In genomic region chr3:53028641-53029040, GRCh38 we compare ENCODE assay signal across 25 cellular contexts. TPM values are rescaled to one million over a fixed set of nuclear protein-coding genes. Genes with fewer than 3 reads are reported as not detected.
A peak's percentile ranks its signal among the peaks of the same experiment; 100 is the strongest.
DNase-seq lines count a peak whose midpoint lies in the region; ATAC-seq and TF ChIP-seq lines count a peak whose summit lies in the region.
"Had no signal": no experiment of that assay in that cellular context is flagged by ENCODE, and none has a peak within 500 bp of the region (broad histone marks: within the 10 kb centered on the region; RNA-seq: fewer than 3 reads in every experiment).

No MANE protein-coding gene starts in this region.

- peaks cover 30% of the 10 kb centered on the region for H3K4me1 Mint-ChIP-seq in T-helper 17 cell

- TF ChIP-seq CTCF in left lung (IDR thresholded peaks at IDR 0.05) (no peak), vagina (IDR thresholded peaks at IDR 0.05) (no peak)

- H3K27ac ChIP-seq in left lung: no peak overlapping the region
- no peak overlapping the region for H3K27ac ChIP-seq in vagina
- H3K27ac ChIP-seq: BLaER1 had no signal

- H3K4me1 ChIP-seq in left lung: no peaks in the 10 kb centered on the region
- no peaks in the 10 kb centered on the region for H3K4me1 ChIP-seq in vagina
- H3K4me1 ChIP-seq: BE2C had no signal

- H3K9me3 ChIP-seq in T-helper 17 cell (ENCODE audit: control insufficient read depth, low read length, poor library complexity, severe bottlenecking) (no peaks in the 10 kb centered on the region), left lung (no peaks in the 10 kb centered on the region), vagina (no peaks in the 10 kb centered on the region)
- H3K9me3 ChIP-seq: BE2C had no signal

- H3K36me3 Mint-ChIP-seq in T-helper 17 cell (ENCODE audit: low read depth): peaks cover 4% of the 10 kb centered on the region
- H3K36me3 Mint-ChIP-seq: CD4-positive, CD25-positive, alpha-beta regulatory T cell had no signal

- intact Hi-C loops in left lung (cut with DNase I) (no loop called here), vagina (cut with DNase I) (no loop called here)

- ATAC-seq in T-helper 17 cell (no peak), left lung (peak; percentile 89), GM18867 (IDR thresholded peaks at IDR 0.05; ENCODE audit: unreplicated experiment) (no peak)
- ATAC-seq: GM12878 had no signal

- H3K4me3 ChIP-seq in left lung (no peak overlapping the region), vagina (no peak overlapping the region)
- H3K4me3 ChIP-seq: BLaER1, GM12878 had no signal

- no peak for DNase-seq in T-helper 17 cell
- DNase-seq in kidney tubule cell (ENCODE audit: low spot score): peak; percentile 19
- no peak for DNase-seq in left lung
- DNase-seq in activated naive CD4-positive, alpha-beta T cell treated with anti-CD3 and anti-CD28 coated beads, Interleukin-2, amount 50 U/mL, for 16 hours: no peak
- DNase-seq in vagina (ENCODE audit: extremely low spot score in 2 of 2): no peak
- no peak for DNase-seq in NK-92 treated with Interleukin-12 subunit alpha and Interleukin-12 subunit beta, amount 100 ng/mL, for 24 hours (lab: John Stamatoyannopoulos, UW)
- DNase-seq: 8988T; ACHN; BE2C; C1 segment of cervical spinal cord; CD4-positive, alpha-beta memory T cell; CD4-positive, CD25-positive, alpha-beta regulatory T cell; CD8-positive, alpha-beta memory T cell; COR-L47; DMS 273 treated with DMSO at 0.1 percent for 48 hours; DMS153; DMS53; DMS79; DND-41; EL; GDM1 had no signal

- H3K27me3 ChIP-seq in left lung (no peaks in the 10 kb centered on the region), vagina (no peaks in the 10 kb centered on the region)
- H3K27me3 ChIP-seq: BE2C, BLaER1 had no signal

- H3K4me3 Mint-ChIP-seq in T-helper 17 cell: no peak overlapping the region
- H3K4me3 Mint-ChIP-seq: CD14-positive monocyte; CD4-positive, CD25-positive, alpha-beta regulatory T cell had no signal

- no peaks in the 10 kb centered on the region for H3K27me3 Mint-ChIP-seq in T-helper 17 cell
- H3K27me3 Mint-ChIP-seq: CD4-positive, alpha-beta memory T cell; CD8-positive, alpha-beta memory T cell had no signal

- H3K36me3 ChIP-seq in left lung (no peaks in the 10 kb centered on the region), vagina (no peaks in the 10 kb centered on the region)
- H3K36me3 ChIP-seq: BE2C had no signal

- no peak for TF ChIP-seq POLR2A in vagina (IDR thresholded peaks at IDR 0.05)

- H3K27ac Mint-ChIP-seq in T-helper 17 cell: peak overlapping the region; percentile 75

RNA-seq across cellular contexts. Expression of gene SFMBT1, which starts 17.2 kb away (rescaled TPM):
- total RNA-seq in T-helper 17 cell (10 to 100 TPM; 36.1 to 49.8 TPM), left lung (10 to 100 TPM in 1 of 2 donors, 1 to 10 TPM in 1; 9.7 to 12.9 TPM), vagina (9.1 TPM)
